Comparison of ENCODE assay signal across 25 cellular contexts in the genomic region with DNA sequence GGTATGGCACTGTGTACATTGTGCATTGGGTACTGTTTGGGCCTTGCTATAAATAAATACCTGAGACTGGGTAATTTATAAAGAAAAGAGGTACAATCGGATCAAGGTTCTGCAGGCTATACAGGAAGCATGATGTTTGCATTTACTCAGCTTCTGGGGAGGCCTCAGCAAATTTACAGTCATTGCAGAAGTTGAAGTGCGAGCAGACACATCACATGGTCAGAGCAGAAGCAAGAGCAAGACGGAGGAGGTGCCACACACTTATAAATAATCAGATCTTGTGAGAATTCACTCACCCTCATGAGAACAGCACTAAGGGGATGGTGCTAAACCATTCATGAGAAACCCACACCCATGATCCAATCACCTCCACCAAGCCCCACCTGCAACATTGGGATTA.
"Had no signal": no experiment of that assay in that cellular context is flagged by ENCODE, and none has a peak within 500 bp of the region (broad histone marks: within the 10 kb centered on the region; RNA-seq: fewer than 3 reads in every experiment).

No MANE protein-coding gene starts in this region.

- H3K4me3 ChIP-seq: heart right ventricle, psoas muscle, sigmoid colon, suprapubic skin, tibial artery, upper lobe of right lung had no signal

- H3K4me1 ChIP-seq: heart right ventricle, parathyroid adenoma, psoas muscle, sigmoid colon, suprapubic skin, tibial artery, upper lobe of right lung had no signal

- H3K4me3 Mint-ChIP-seq: activated B cell treated with CpG ODN at 0.5 μM for 24 hours; activated CD8-positive, alpha-beta T cell treated with anti-CD3 and anti-CD28 coated beads for 36 hours; activated T-cell treated with anti-CD3 and anti-CD28 coated beads, Interleukin-2, amount 50 U/mL, for 72 hours; central memory CD8-positive, alpha-beta T cell; dendritic cell treated with granulocyte-macrophage colony-stimulating factor and Interleukin-4, amounts not matched to agents 40 ng/mL and 50 ng/mL, for 4 days; endodermal cell; naive thymus-derived CD4-positive, alpha-beta T cell; stimulated activated naive B cell treated with anti-CD40 and anti-IgM and Interleukin-4, amounts not matched to agents 10 μg/mL and 1 μg/mL and 100 μg/mL, for 72 hours had no signal

- H3K36me3 Mint-ChIP-seq: activated naive CD4-positive, alpha-beta T cell treated with anti-CD3 and anti-CD28 coated beads, Interleukin-2, amount 50 U/mL, for 72 hours; stimulated activated naive B cell treated with anti-CD40 and anti-IgM and Interleukin-4, amounts not matched to agents 10 μg/mL and 1 μg/mL and 100 μg/mL, for 72 hours had no signal

- H3K9me3 ChIP-seq: suprapubic skin, tibial artery, upper lobe of right lung had no signal

- H3K27ac ChIP-seq: heart right ventricle, parathyroid adenoma, psoas muscle, sigmoid colon, suprapubic skin, tibial artery, upper lobe of right lung had no signal

- H3K9me3 Mint-ChIP-seq: central memory CD8-positive, alpha-beta T cell; endodermal cell had no signal

- H3K36me3 ChIP-seq: heart right ventricle, sigmoid colon, suprapubic skin, tibial artery, upper lobe of right lung had no signal

- DNase-seq: activated B cell treated with CpG ODN at 0.5 μM for 24 hours; activated CD4-positive, alpha-beta T cell treated with anti-CD3 and anti-CD28 coated beads, Interleukin-2, amount 50 U/mL, for 1 hour; activated CD8-positive, alpha-beta T cell treated with anti-CD3 and anti-CD28 coated beads for 36 hours; activated naive CD4-positive, alpha-beta T cell; activated T-cell treated with anti-CD3 and anti-CD28 coated beads, Interleukin-2, amount 50 U/mL, for 72 hours; endodermal cell; foreskin fibroblast; heart right ventricle; midbrain; naive thymus-derived CD4-positive, alpha-beta T cell; psoas muscle; sigmoid colon; small intestine; stimulated activated CD4-positive, alpha-beta T cell treated with anti-CD3 and anti-CD28 coated beads, Interleukin-4, amount 100 ng/mL, for 4 hours; stimulated activated CD8-positive, alpha-beta memory T cell treated with anti-CD3 and anti-CD28 coated beads, Interleukin-4, amount 100 ng/mL, for 48 hours; stimulated activated naive B cell treated with anti-CD40 and anti-IgM and Interleukin-4, amounts not matched to agents 10 μg/mL and 1 μg/mL and 100 μg/mL, for 72 hours; tibial artery; upper lobe of right lung had no signal

- H3K27ac Mint-ChIP-seq: activated B cell treated with CpG ODN at 0.5 μM for 24 hours; activated CD8-positive, alpha-beta T cell treated with anti-CD3 and anti-CD28 coated beads for 36 hours; activated naive CD4-positive, alpha-beta T cell treated with anti-CD3 and anti-CD28 coated beads, Interleukin-2, amount 50 U/mL, for 72 hours; activated T-cell treated with anti-CD3 and anti-CD28 coated beads, Interleukin-2, amount 50 U/mL, for 72 hours; dendritic cell treated with granulocyte-macrophage colony-stimulating factor and Interleukin-4, amounts not matched to agents 40 ng/mL and 50 ng/mL, for 4 days; endodermal cell; naive thymus-derived CD4-positive, alpha-beta T cell; stimulated activated naive B cell treated with anti-CD40 and anti-IgM and Interleukin-4, amounts not matched to agents 10 μg/mL and 1 μg/mL and 100 μg/mL, for 72 hours had no signal

- H3K4me1 Mint-ChIP-seq: activated B cell treated with CpG ODN at 0.5 μM for 24 hours; central memory CD8-positive, alpha-beta T cell; endodermal cell; stimulated activated naive B cell treated with anti-CD40 and anti-IgM and Interleukin-4, amounts not matched to agents 10 μg/mL and 1 μg/mL and 100 μg/mL, for 72 hours had no signal

- ATAC-seq: activated CD8-positive, alpha-beta T cell treated with anti-CD3 and anti-CD28 coated beads for 36 hours; activated naive CD4-positive, alpha-beta T cell treated with anti-CD3 and anti-CD28 coated beads, Interleukin-2, amount 50 U/mL, for 72 hours; activated T-cell treated with anti-CD3 and anti-CD28 coated beads, Interleukin-2, amount 50 U/mL, for 72 hours; esophagus mucosa; heart right ventricle; naive thymus-derived CD4-positive, alpha-beta T cell; psoas muscle; stimulated activated naive B cell treated with anti-CD40 and anti-IgM and Interleukin-4, amounts not matched to agents 10 μg/mL and 1 μg/mL and 100 μg/mL, for 72 hours; upper lobe of right lung had no signal

- FAIRE-seq: bronchial epithelial cell, small intestine had no signal

- H3K27me3 ChIP-seq: heart right ventricle, sigmoid colon, suprapubic skin, tibial artery, upper lobe of right lung had no signal
